Comparison of ENCODE assay signal across 36 cellular contexts in the genomic region with DNA sequence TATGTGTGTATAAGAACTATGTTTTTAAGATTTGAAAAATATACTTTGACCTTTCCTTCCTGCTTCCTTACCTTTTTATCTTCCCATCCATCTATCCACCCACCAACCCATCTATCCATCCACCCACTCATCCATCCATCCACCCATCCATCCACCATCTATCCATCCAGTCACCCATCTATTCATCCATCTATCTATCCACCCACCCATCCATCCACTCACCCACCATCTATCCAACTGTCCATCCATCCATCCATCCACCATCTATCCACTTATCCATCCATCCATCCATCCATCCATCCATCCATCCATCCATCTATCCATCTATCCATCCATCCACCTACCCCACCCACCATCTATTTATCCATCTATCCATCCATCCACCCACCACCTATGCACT. TPM values are rescaled to one million over a fixed set of nuclear protein-coding genes. Genes with fewer than 3 reads are reported as not detected.
"Had no signal": no experiment of that assay in that cellular context is flagged by ENCODE, and none has a peak within 500 bp of the region (broad histone marks: within the 10 kb centered on the region; RNA-seq: fewer than 3 reads in every experiment).

No MANE protein-coding gene starts in this region.

- H3K9me3 Mint-ChIP-seq: activated B cell treated with CpG ODN at 0.5 μM for 24 hours; activated CD4-positive, alpha-beta memory T cell treated with anti-CD3 and anti-CD28 coated beads, Interleukin-2, amount 10 ng/mL, durations not matched to agents 7 days and 5 days; activated naive CD8-positive, alpha-beta T cell treated with anti-CD3 and anti-CD28 coated beads for 36 hours; T-cell had no signal

- FAIRE-seq: RCC 7860 had no signal

- ATAC-seq: activated CD8-positive, alpha-beta memory T cell treated with anti-CD3 and anti-CD28 coated beads, Interleukin-2, amount 10 ng/mL, durations not matched to agents 7 days and 5 days; Right ventricle myocardium inferior; SK-N-SH treated with all-trans-retinoic acid at 6 μM for 48 hours; T-cell had no signal

- DNase-seq: activated B cell treated with CpG ODN at 0.5 μM for 24 hours; activated CD4-positive, alpha-beta memory T cell treated with anti-CD3 and anti-CD28 coated beads, Interleukin-2, amount 10 ng/mL, durations not matched to agents 7 days and 5 days; activated CD4-positive, alpha-beta T cell treated with anti-CD3 and anti-CD28 coated beads for 4 hours; activated CD4-positive, CD25-positive, alpha-beta regulatory T cell treated with anti-CD3 and anti-CD28 coated beads, Interleukin-2, amount 50 U/mL, for 72 hours; activated CD8-positive, alpha-beta memory T cell treated with anti-CD3 and anti-CD28 coated beads for 24 hours; activated CD8-positive, alpha-beta memory T cell treated with anti-CD3 and anti-CD28 coated beads, Interleukin-2, amount 10 ng/mL, durations not matched to agents 7 days and 5 days; activated CD8-positive, alpha-beta memory T cell treated with anti-CD3 and anti-CD28 coated beads, Interleukin-2, amount 50 U/mL, for 48 hours; activated effector memory CD4-positive, alpha-beta T cell treated with Interleukin-2 at 50 U/mL for 16 hours; activated naive CD4-positive, alpha-beta T cell; activated naive CD4-positive, alpha-beta T cell treated with anti-CD3 and anti-CD28 coated beads, Interleukin-2, amount 50 U/mL, for 16 hours; activated naive CD8-positive, alpha-beta T cell treated with anti-CD3 and anti-CD28 coated beads for 36 hours; activated T-cell treated with anti-CD3 and anti-CD28 coated beads, Interleukin-2, amount 50 U/mL, for 48 hours; amniotic stem cell; brain microvascular endothelial cell; central memory CD4-positive, alpha-beta T cell; Karpas-422; NCI-H1105; NCI-H1417 treated with DMSO at 0.1 percent for 48 hours; NCI-H2029; NCI-H2107; NCI-H510A; NCI-H526; NCI-H748 treated with DMSO at 0.1 percent for 48 hours; NK-92 treated with Interleukin-12 subunit alpha and Interleukin-12 subunit beta, amount 100 ng/mL, for 24 hours; PC-9; SIG-M5; T-cell; T-helper 2 cell; T-helper 9 cell had no signal

- H3K4me3 Mint-ChIP-seq: activated B cell treated with CpG ODN at 0.5 μM for 24 hours; activated CD4-positive, alpha-beta memory T cell treated with anti-CD3 and anti-CD28 coated beads, Interleukin-2, amount 10 ng/mL, durations not matched to agents 7 days and 5 days; activated CD8-positive, alpha-beta memory T cell treated with anti-CD3 and anti-CD28 coated beads, Interleukin-2, amount 10 ng/mL, durations not matched to agents 7 days and 5 days; activated naive CD8-positive, alpha-beta T cell treated with anti-CD3 and anti-CD28 coated beads for 36 hours; T-cell had no signal

- H2AFZ ChIP-seq: PC-9 had no signal

- H3K27me3 Mint-ChIP-seq: activated B cell treated with CpG ODN at 0.5 μM for 24 hours had no signal

- H3K36me3 ChIP-seq: brain microvascular endothelial cell had no signal

- H3K4me3 ChIP-seq: PC-9 had no signal

- H3K27ac ChIP-seq: brain microvascular endothelial cell, PC-9, RWPE1, VCaP had no signal

- H3K27ac Mint-ChIP-seq: activated CD4-positive, alpha-beta memory T cell treated with anti-CD3 and anti-CD28 coated beads, Interleukin-2, amount 10 ng/mL, durations not matched to agents 7 days and 5 days; activated CD8-positive, alpha-beta memory T cell treated with anti-CD3 and anti-CD28 coated beads, Interleukin-2, amount 10 ng/mL, durations not matched to agents 7 days and 5 days; activated naive CD8-positive, alpha-beta T cell treated with anti-CD3 and anti-CD28 coated beads for 36 hours; T-cell had no signal

- H3K4me2 ChIP-seq: PC-9 had no signal

- H3K36me3 Mint-ChIP-seq: activated CD8-positive, alpha-beta memory T cell treated with anti-CD3 and anti-CD28 coated beads, Interleukin-2, amount 10 ng/mL, durations not matched to agents 7 days and 5 days; activated naive CD8-positive, alpha-beta T cell treated with anti-CD3 and anti-CD28 coated beads for 36 hours; T-cell had no signal

RNA-seq across cellular contexts. Expression of a gene that starts 12.4 kb away (rescaled TPM):
- total RNA-seq: activated CD4-positive, alpha-beta memory T cell treated with anti-CD3 and anti-CD28 coated beads, Interleukin-2, amount 10 ng/mL, durations not matched to agents 7 days and 5 days; MCF 10A; SK-MEL-5 had no signal
